ENCODE assay signal across 8 cellular contexts in the genomic region with DNA sequence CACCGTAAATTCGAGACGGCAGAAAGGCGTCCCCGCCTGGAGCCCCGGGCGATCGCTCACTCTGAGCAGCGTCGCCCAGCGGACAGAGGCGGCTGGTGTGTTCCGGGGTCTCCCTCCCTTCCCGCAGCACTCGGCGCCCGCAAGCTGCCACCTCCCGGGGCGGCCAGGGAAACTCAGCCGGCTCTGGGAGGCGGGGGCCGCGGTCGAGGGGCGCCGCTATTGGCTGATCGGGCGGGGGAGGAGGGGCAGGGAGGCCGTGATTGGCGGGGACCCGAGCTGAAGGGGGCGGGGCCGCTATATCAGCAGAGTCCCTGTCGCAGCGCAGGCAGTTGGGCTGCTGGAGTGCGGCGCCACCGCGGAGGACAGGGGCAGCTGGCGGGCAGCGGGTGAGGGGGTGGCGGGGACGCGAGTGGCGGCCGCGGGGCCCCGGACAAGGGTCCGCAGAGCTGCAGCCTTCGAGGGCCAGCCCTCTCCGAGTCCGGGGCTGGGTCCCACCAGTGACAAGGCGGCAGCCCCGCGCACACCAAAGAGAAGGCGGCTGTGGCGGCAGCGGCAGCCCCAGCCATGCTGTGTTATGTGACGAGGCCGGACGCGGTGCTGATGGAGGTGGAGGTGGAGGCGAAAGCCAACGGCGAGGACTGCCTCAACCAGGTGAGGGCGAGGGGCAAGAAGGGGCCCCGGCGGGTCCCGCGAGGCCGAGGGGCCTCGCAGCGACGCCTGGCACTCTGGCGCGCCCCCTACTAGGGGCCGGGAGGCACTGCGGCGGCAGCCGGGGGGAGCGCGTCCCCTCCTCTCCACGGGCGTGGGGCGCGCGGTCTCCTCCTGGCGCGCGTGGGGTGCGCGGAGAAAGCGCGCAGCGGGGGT. TPM values are rescaled to one million over a fixed set of nuclear protein-coding genes. Genes with fewer than 3 reads are reported as not detected.
DNase-seq lines count a peak whose midpoint lies in the region; ATAC-seq and TF ChIP-seq lines count a peak whose summit lies in the region.

A gene (plus strand): TSS at position 328 of the 864 bp plus-strand sequence. CDS start 237 bp downstream, at position 565.

- H3K9me3 ChIP-seq in PC-3 (ENCODE audit: low read length), result no peaks in the 10 kb centered on the region
- no peaks in the 10 kb centered on the region for H3K9me3 ChIP-seq in mucosa of rectum (ENCODE audit: control insufficient read depth in 2 of 2, low read length in 2 of 2)

- no TSS peak for BruUV-seq in PC-3 (replicated peaks; lab: Mats Ljungman, UMichigan)

- H3K4me1 ChIP-seq in PC-3 (ENCODE audit: insufficient read depth, low read length) (peaks cover 36% of the 10 kb centered on the region), mucosa of rectum (ENCODE audit: control insufficient read depth in 2 of 2, insufficient read depth in 2 of 2, low read length in 2 of 2) (peaks cover 17 to 24% of the 10 kb centered on the region in 2 donors)

- peak within 1 kb of the TSS; percentile 87 for H2AFZ ChIP-seq in PC-3 (ENCODE audit: low read length)

- H3K4me2 ChIP-seq in PC-3 (ENCODE audit: low read length), result peak within 1 kb of the TSS; percentile 89

- H3K4me3 ChIP-seq in PC-3 (ENCODE audit: low read length), result peak within 1 kb of the TSS; percentile 98
- H3K4me3 ChIP-seq in mucosa of rectum (ENCODE audit: low read length in 2 of 2), result peak within 1 kb of the TSS; percentile 96 to 99

- peak within 1 kb of the TSS; percentile 84 for H3K27ac ChIP-seq in PC-3 (ENCODE audit: low read length)
- H3K27ac ChIP-seq in mucosa of rectum (ENCODE audit: low read depth in 2 of 2, low read length in 2 of 2), result peak within 1 kb of the TSS; percentile 97

- peak; percentile 77 for ATAC-seq in GM21717 (IDR thresholded peaks at IDR 0.05; ENCODE audit: unreplicated experiment)
- peak; percentile 74 for ATAC-seq in PC-3

- peaks cover 3% of the 10 kb centered on the region; the same call in 1 of the 2 replicates for H3K36me3 ChIP-seq in PC-3 (ENCODE audit: low read depth, low read length)
- peaks cover 4 to 8% of the 10 kb centered on the region in 2 donors for H3K36me3 ChIP-seq in mucosa of rectum (ENCODE audit: control insufficient read depth in 2 of 2, insufficient read depth in 2 of 2, low read length in 2 of 2)

- no peaks in the 10 kb centered on the region for H3K9me2 ChIP-seq in PC-3 (replicated peaks; ENCODE audit: low read length)

- H4K20me1 ChIP-seq in PC-3 (ENCODE audit: low read length), result peaks cover 22% of the 10 kb centered on the region; the same call in 1 of the 2 replicates

- in situ Hi-C loops in KBM-7 (cut with MboI; ENCODE audit: low pct_unique_long_range_greater_than_20kb, low sequenced_read_pairs), result no loop called here

- POLR2A ChIA-PET in PC-3 (lab: Charles Lee; ENCODE audit: unreplicated experiment), result interaction anchor here (0.5 to 0.7 kb wide), 7 partner anchors 33 to 1858 kb away, joined by 3 to 20 read pairs (median 4); no protein-coding TSS in a partner anchor

- H3K27me3 ChIP-seq in PC-3 (ENCODE audit: low read length) (peaks cover 18% of the 10 kb centered on the region), mucosa of rectum (ENCODE audit: control insufficient read depth in 2 of 2, insufficient read depth in 2 of 2, low read length in 2 of 2) (no peaks in the 10 kb centered on the region)

- TF ChIP-seq POLR2A in erythroblast (IDR thresholded peaks at IDR 0.05; ENCODE audit: low read length), result peak; percentile 91

- peak; percentile 84 for DNase-seq in DMS79 (lab: John Stamatoyannopoulos, UW)
- DNase-seq in KBM-7, result peak; percentile 95
- peak; percentile 93 for DNase-seq in PC-3
- peak; percentile 98 for DNase-seq in activated T-cell treated with anti-CD3 and anti-CD28 coated beads, Interleukin-2, amount 50 U/mL, for 1 hour
- DNase-seq in erythroblast (lab: John Stamatoyannopoulos, UW), result peak; percentile 97 to 99
- DNase-seq in stimulated activated CD8-positive, alpha-beta memory T cell treated with anti-CD3 and anti-CD28 coated beads, Interleukin-4, amount 100 ng/mL, for 4 hours (ENCODE audit: low read depth in 2 of 2, low spot score in 1 of 2), result peak; percentile 93

- peak within 1 kb of the TSS; percentile 86 for H3K9ac ChIP-seq in PC-3 (ENCODE audit: low read length)
- peak within 1 kb of the TSS; percentile 78 to 100 for H3K9ac ChIP-seq in mucosa of rectum (ENCODE audit: low read depth in 1 of 2, low read length in 2 of 2)

- CTCF ChIA-PET in PC-3 (lab: Charles Lee), result interaction anchor here (0.6 to 1.2 kb wide), 5 partner anchors 54 to 1800 kb away, joined by 4 to 7 read pairs (median 4); no protein-coding TSS in a partner anchor

- H3K79me2 ChIP-seq in PC-3 (ENCODE audit: low read length), result peaks cover 49% of the 10 kb centered on the region

- TF ChIP-seq CTCF in PC-3 (conservative IDR thresholded peaks at IDR 0.05; ENCODE audit: low read depth, low read length), result peak; percentile 61

- H3F3A ChIP-seq in PC-3 (ENCODE audit: low read length, unreplicated experiment), result no peaks in the 10 kb centered on the region

- intact Hi-C loops in PC-3 (cut with micrococcal nuclease), result loop anchor here (1.0 to 5.0 kb wide), 4 partner anchors 40 to 437 kb away; no protein-coding TSS in a partner anchor

RNA-seq across cellular contexts. Expression of the gene that starts here (rescaled TPM):
- total RNA-seq in PC-3 (2014; rRNA removed), result 12.5 and 14.1 TPM in 2 replicates

Comparison
In these comparisons a context has a peak if more than half of its experiments do, and no peak if none do; other contexts are left out.
1. Peak in every context shown above with its lines: DNase-seq, ATAC-seq, H3K4me3 ChIP-seq and H3K27ac ChIP-seq.